8 cellular contexts compared by ENCODE assay signal in the genomic region with DNA sequence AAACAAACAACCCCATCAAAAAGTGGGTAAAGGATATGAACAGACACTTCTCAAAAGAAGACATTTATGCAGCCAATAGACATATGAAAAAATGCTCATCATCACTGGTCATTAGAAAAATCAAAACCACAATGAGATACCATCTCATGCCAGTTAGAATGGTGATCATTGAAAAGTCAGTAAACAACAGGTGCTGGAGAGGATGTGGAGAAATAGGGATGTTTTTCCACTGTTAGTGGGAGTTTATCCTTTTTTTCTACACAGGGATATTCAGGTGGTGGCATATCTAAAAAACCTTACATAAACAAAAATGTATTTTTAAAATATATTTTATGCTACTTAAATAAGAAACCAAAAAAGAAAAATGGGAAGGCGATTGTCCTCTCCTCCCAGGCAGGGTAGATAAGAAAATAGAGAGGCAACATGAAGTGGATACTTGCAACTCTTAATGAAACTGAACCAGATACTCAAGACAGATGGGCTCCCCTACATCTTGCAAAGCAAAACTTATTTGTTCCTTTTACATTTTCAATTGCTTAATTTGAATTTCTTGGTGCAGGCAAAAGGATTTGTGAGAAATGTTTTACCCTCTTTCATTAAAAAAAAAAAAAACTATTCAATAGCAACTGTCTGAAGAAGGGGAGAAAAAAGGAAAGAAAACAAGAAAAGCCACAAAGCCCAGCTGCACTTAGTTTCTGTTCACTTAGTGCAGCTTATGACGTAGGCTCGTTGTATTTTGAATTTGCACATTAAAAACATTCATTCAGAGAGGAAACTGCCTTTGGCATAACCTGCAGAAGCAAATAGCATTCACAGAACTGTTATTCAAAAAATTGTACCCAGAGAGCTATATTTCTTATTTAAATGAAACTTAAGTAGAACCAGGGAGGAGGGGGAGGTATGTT. TPM values are rescaled to one million over a fixed set of nuclear protein-coding genes. Genes with fewer than 3 reads are reported as not detected.
DNase-seq lines count a peak whose midpoint lies in the region; ATAC-seq, FAIRE-seq and TF ChIP-seq lines count a peak whose summit lies in the region.

No MANE protein-coding gene starts in this region.

- peaks cover 11 to 14% of the 10 kb centered on the region in 2 experiments for H3K4me1 Mint-ChIP-seq in H9

- intact Hi-C loops in endothelial cell of umbilical vein (cut with micrococcal nuclease) = loop anchor here (1.0 kb wide), 1 partner anchor 7 kb away; no protein-coding TSS in a partner anchor

- no peaks in the 10 kb centered on the region for H3K9me3 ChIP-seq in H9 (ENCODE audit: control insufficient read depth, low read depth, low read length)
- no peaks in the 10 kb centered on the region for H3K9me3 ChIP-seq in endothelial cell of umbilical vein (replicated peaks; ENCODE audit: control insufficient read depth, insufficient read depth, low read length)
- H3K9me3 ChIP-seq in small intestine (ENCODE audit: control insufficient read depth, low read depth) = no peaks in the 10 kb centered on the region

- no peak overlapping the region for H2BK5ac ChIP-seq in H9 (ENCODE audit: insufficient read length, low read length)

- H3K4me1 ChIP-seq in H9 (ENCODE audit: insufficient read depth, low read length) (peaks cover 5% of the 10 kb centered on the region; the same call in 1 of the 2 replicates), endothelial cell of umbilical vein (ENCODE audit: control insufficient read depth, extremely low read depth, insufficient read depth, low read length) (peaks cover 15% of the 10 kb centered on the region), small intestine (ENCODE audit: control insufficient read depth in 2 of 2, insufficient read depth in 1 of 2, low read depth in 1 of 2, low read length in 1 of 2) (no peaks in the 10 kb centered on the region)

- H3K4me2 ChIP-seq in H9 (ENCODE audit: insufficient read depth, insufficient read length, low read length) (no peak overlapping the region), endothelial cell of umbilical vein (ENCODE audit: insufficient read depth, low read length) (no peak overlapping the region)

- H3K14ac ChIP-seq in H9 (ENCODE audit: insufficient read depth, low read length) = no peak overlapping the region

- peak overlapping the region; percentile 65 to 88 (median 77); a peak in 5 of 7 replicates for H3K27ac Mint-ChIP-seq in H9

- no peak overlapping the region for H3K23ac ChIP-seq in H9 (ENCODE audit: insufficient read length, low read depth, low read length)

- no peak overlapping the region for H2BK15ac ChIP-seq in H9 (ENCODE audit: low read depth, low read length)

- peaks cover 5 to 7% (median 6%) of the 10 kb centered on the region in 3 experiments; a peak in 5 of 7 replicates for H3K36me3 Mint-ChIP-seq in H9 (ENCODE audit: insufficient read depth in 1 of 3, low read depth in 3 of 3)

- H3K9me3 Mint-ChIP-seq in H9 = peaks cover 0 to 3% of the 10 kb centered on the region in 2 experiments; a peak in 2 of 5 replicates

- DNase-seq in H9 (no peak), MV-4-11 (lab: John Stamatoyannopoulos, UW) (peak; percentile 69), endothelial cell of umbilical vein (ENCODE audit: low read depth, low spot score) (peak; percentile 45), small intestine (peak; percentile 55), NCI-H524 treated with DMSO at 0.1 percent for 48 hours (lab: John Stamatoyannopoulos, UW) (no peak), HEK293T (ENCODE audit: extremely low spot score) (no peak), NCI-H2171 (lab: John Stamatoyannopoulos, UW) (no peak)

- H3K79me2 ChIP-seq in H9 (ENCODE audit: insufficient read depth, low read length) = no peaks in the 10 kb centered on the region
- H3K79me2 ChIP-seq in endothelial cell of umbilical vein (ENCODE audit: control insufficient read depth, insufficient read depth, low read length) = no peaks in the 10 kb centered on the region

- peak overlapping the region; percentile 92 for H2BK120ac ChIP-seq in H9 (ENCODE audit: low read depth, low read length, poor library complexity, severe bottlenecking)

- H2BK12ac ChIP-seq in H9 (ENCODE audit: insufficient read length, low read depth, low read length) = no peak overlapping the region

- H2AFZ ChIP-seq in H9 (ENCODE audit: low read length) = no peak overlapping the region
- H2AFZ ChIP-seq in endothelial cell of umbilical vein (ENCODE audit: low read depth, low read length) = peak overlapping the region; percentile 92

- H4K8ac ChIP-seq in H9 (replicated peaks; ENCODE audit: insufficient read length, low read depth, low read length) = no peak overlapping the region

- FAIRE-seq in endothelial cell of umbilical vein (lab: Jason Lieb, UNC) (no peak), small intestine (lab: Jason Lieb, UNC) (peak; percentile 15)

- H4K20me1 ChIP-seq in H9 (ENCODE audit: control insufficient read depth, insufficient read depth, insufficient read length) (no peaks in the 10 kb centered on the region), endothelial cell of umbilical vein (replicated peaks; ENCODE audit: control insufficient read depth, extremely low read depth, insufficient read depth, low read length) (no peaks in the 10 kb centered on the region)

- no peaks in the 10 kb centered on the region for H3K9me1 ChIP-seq in endothelial cell of umbilical vein (replicated peaks; ENCODE audit: control insufficient read depth, extremely low read depth, insufficient read depth, low read length)

- H3K4me3 ChIP-seq in endothelial cell of umbilical vein (replicated peaks in 1 of 3; ENCODE audit: insufficient read depth in 1 of 3, low read depth in 1 of 3, low read length in 3 of 3) = no peak overlapping the region
- no peak overlapping the region for H3K4me3 ChIP-seq in small intestine (ENCODE audit: low read depth in 1 of 2, low read length in 2 of 2)

- no peak overlapping the region for H3K9ac ChIP-seq in H9 (ENCODE audit: extremely low read depth, insufficient read length, low read length)
- peak overlapping the region; percentile 85 for H3K9ac ChIP-seq in endothelial cell of umbilical vein (replicated peaks; ENCODE audit: extremely low read depth, insufficient read depth, low read length)

- TF ChIP-seq CTCF in H9 (conservative IDR thresholded peaks at IDR 0.05) (no peak), endothelial cell of umbilical vein (IDR thresholded peaks at IDR 0.05; ENCODE audit: extremely low read depth in 1 of 2, insufficient read depth in 1 of 2, low read depth in 1 of 2, low read length in 2 of 2) (no peak)

- no peaks in the 10 kb centered on the region for H3K36me3 ChIP-seq in endothelial cell of umbilical vein (ENCODE audit: control insufficient read depth in 2 of 2, extremely low read depth in 1 of 2, insufficient read depth in 2 of 2, low read length in 2 of 2)
- no peaks in the 10 kb centered on the region for H3K36me3 ChIP-seq in small intestine (ENCODE audit: control insufficient read depth in 2 of 2, insufficient read depth in 2 of 2, low read length in 2 of 2)

- BruUV-seq in endothelial cell of umbilical vein (replicated peaks; lab: Mats Ljungman, UMichigan) = no TSS peak

- H3K4me3 Mint-ChIP-seq in H9 = no peak overlapping the region

- no peaks in the 10 kb centered on the region for H3K27me3 Mint-ChIP-seq in H9 (ENCODE audit: low read depth)

- ATAC-seq in GM18519 (IDR thresholded peaks at IDR 0.05; ENCODE audit: low FRiP score, unreplicated experiment) = peak; percentile 90

- H3K27me3 ChIP-seq in H9 (ENCODE audit: insufficient read depth, low read length) (no peaks in the 10 kb centered on the region), endothelial cell of umbilical vein (ENCODE audit: control insufficient read depth in 2 of 2, insufficient read depth in 2 of 2, low read length in 2 of 2) (no peaks in the 10 kb centered on the region), small intestine (ENCODE audit: control insufficient read depth in 2 of 2, insufficient read depth in 2 of 2, low read length in 2 of 2) (no peaks in the 10 kb centered on the region)

- CTCF ChIA-PET in endothelial cell of umbilical vein (lab: Charles Lee) (interaction anchor here (1.1 to 2.6 kb wide), 6 partner anchors 12 to 64 kb away, joined by 3 to 16 read pairs (median 10); no protein-coding TSS in a partner anchor), HEK293T (lab: Yijun Ruan, JAX) (no interaction called here)

- peak overlapping the region; percentile 87 for H3K27ac ChIP-seq in H9 (ENCODE audit: insufficient read length, low read depth, low read length)
- peak overlapping the region; percentile 87 for H3K27ac ChIP-seq in endothelial cell of umbilical vein (ENCODE audit: insufficient read depth, low read depth, low read length)
- H3K27ac ChIP-seq in small intestine (ENCODE audit: low read depth in 1 of 2, low read length in 1 of 2) = peak overlapping the region; percentile 15 to 91

- dilution Hi-C loops in endothelial cell of umbilical vein (cut with MboI; ENCODE audit: extremely low pct_ligation_motif_present, low sequenced_read_pairs) = no loop called here

- H3K4ac ChIP-seq in H9 (ENCODE audit: low read depth, low read length) = no peak overlapping the region

- H2AK5ac ChIP-seq in H9 (ENCODE audit: insufficient read length, low read length) = no peak overlapping the region

- H2BK20ac ChIP-seq in H9 (ENCODE audit: low read depth, low read length, poor library complexity, severe bottlenecking) = no peak overlapping the region

- no peak overlapping the region for H4K5ac ChIP-seq in H9 (ENCODE audit: insufficient read length, low read depth, low read length)

- WGBS in H9 (ENCODE audit: extremely low coverage, insufficient read length, low lambda C conversion rate) = no CpG with 5 or more reads among the region's 3 CpGs
- 43 to 74% (median 54%) methylated on average over 3 of the region's 3 CpGs for WGBS in small intestine, 3 donors

- TF ChIP-seq POLR2A in endothelial cell of umbilical vein (IDR thresholded peaks at IDR 0.05; ENCODE audit: low read depth, low read length) = no peak

- no peak overlapping the region for H4K91ac ChIP-seq in H9 (ENCODE audit: insufficient read length, low read depth, low read length)

- H3T11ph ChIP-seq in H9 (ENCODE audit: low read length) = no peak overlapping the region

- no peaks in the 10 kb centered on the region for H3K79me1 ChIP-seq in H9 (ENCODE audit: insufficient read depth, low read depth, low read length, poor library complexity, severe bottlenecking)

- H3K18ac ChIP-seq in H9 (ENCODE audit: insufficient read length, low read depth, low read length) = no peak overlapping the region

- no peak overlapping the region for H3K56ac ChIP-seq in H9 (ENCODE audit: insufficient read length, low read depth, low read length)

- POLR2A ChIA-PET in endothelial cell of umbilical vein (lab: Charles Lee) = no interaction called here
- POLR2A ChIA-PET in HEK293T (lab: Yijun Ruan, JAX) = no interaction called here

- no peaks in the 10 kb centered on the region for H3K23me2 ChIP-seq in H9 (ENCODE audit: insufficient read length, low read depth, low read length, poor library complexity, severe bottlenecking)

RNA-seq across cellular contexts. Expression of a gene that starts 36.9 kb away (rescaled TPM):
- total RNA-seq in H9 (2021) = not detected in 2 replicates
- total RNA-seq in endothelial cell of umbilical vein = not detected in 2 replicates
- not detected in 2 replicates for polyA plus RNA-seq in endothelial cell of umbilical vein
- polyA plus RNA-seq in endothelial cell of umbilical vein (2011; cell fraction: cytosol; rRNA removed) = not detected in 2 replicates
- polyA plus RNA-seq in endothelial cell of umbilical vein (2011; cell fraction: nucleus; rRNA removed) = not detected in 2 replicates
- polyA plus RNA-seq in endothelial cell of umbilical vein (2012) = not detected in 2 replicates
- polyA minus RNA-seq in endothelial cell of umbilical vein = not detected in 2 replicates
- polyA minus RNA-seq in endothelial cell of umbilical vein (2011; cell fraction: cytosol; rRNA and poly(A)+ RNA removed) = not detected
- not detected in 2 replicates for polyA minus RNA-seq in endothelial cell of umbilical vein (2011; cell fraction: nucleus; rRNA and poly(A)+ RNA removed)
- polyA plus RNA-seq in small intestine = 10 to 100 TPM in 2 of 3 donors, 1 to 10 TPM in 1; 3.4 to 24.3 (median 15.4) TPM

Comparison
In these comparisons a context has a peak if more than half of its experiments do, and no peak if none do; other contexts are left out.
1. DNase-seq: peak in MV-4-11 (single experiment), endothelial cell of umbilical vein (single experiment) and small intestine (single experiment); none in H9 (single experiment), NCI-H524 treated with DMSO at 0.1 percent for 48 hours (single experiment), HEK293T (single experiment) and NCI-H2171 (single experiment).
2. Peak in every context shown above with its lines, with median percentiles within 50 percentile points of each other: H3K27ac ChIP-seq.